In genomic region chr19:28171983-28172382, GRCh38 we compare ENCODE assay signal across 30 cellular contexts.
DNase-seq lines count a peak whose midpoint lies in the region; ATAC-seq, FAIRE-seq and TF ChIP-seq lines count a peak whose summit lies in the region.
"Had no signal": no experiment of that assay in that cellular context is flagged by ENCODE, and none has a peak within 500 bp of the region (broad histone marks: within the 10 kb centered on the region; RNA-seq: fewer than 3 reads in every experiment).

No MANE protein-coding gene starts in this region.

- TF ChIP-seq CTCF in astrocyte (IDR thresholded peaks at IDR 0.05; ENCODE audit: insufficient read depth, low read depth, low read length): no peak
- no peak for TF ChIP-seq CTCF in kidney (IDR thresholded peaks at IDR 0.05; ENCODE audit: borderline replicate concordance, extremely low read depth, insufficient read depth)

- no peaks in the 10 kb centered on the region for H3K79me1 ChIP-seq in mesenchymal stem cell (replicated peaks; ENCODE audit: low read length, poor library complexity, severe bottlenecking)

- H3K4me3 ChIP-seq in astrocyte (ENCODE audit: insufficient read depth, low read depth, low read length) (no peak overlapping the region), mesenchymal stem cell (ENCODE audit: insufficient read depth in 1 of 2, low read depth in 1 of 2, low read length in 2 of 2) (no peak overlapping the region), kidney (ENCODE audit: low read length in 2 of 2) (no peak overlapping the region)
- H3K4me3 ChIP-seq: SJSA1 had no signal

- DNase-seq in Caki2 (ENCODE audit: low read depth): peak; percentile 40
- DNase-seq in astrocyte (ENCODE audit: low read depth): no peak
- DNase-seq in mesenchymal stem cell: no peak
- peak; percentile 69 for DNase-seq in urothelium cell line (ENCODE audit: low spot score)
- DNase-seq in kidney: no peak
- DNase-seq: Caco-2; CD8-positive, alpha-beta T cell; DMS 273 treated with DMSO at 0.1 percent for 48 hours; DMS79; GF-D8; KBM-7; MV-4-11; NCI-H1105; NCI-H146; NCI-H2029; NCI-H446 treated with DMSO at 0.1 percent for 48 hours; NCI-H526; NCI-H82; NK-92 treated with Interleukin-12 subunit alpha and Interleukin-12 subunit beta, amount 100 ng/mL, for 24 hours; PC-3; Right ventricle myocardium superior; RPMI8226 had no signal

- no peak overlapping the region for H3K4me2 ChIP-seq in astrocyte (ENCODE audit: low read length)
- no peak overlapping the region for H3K4me2 ChIP-seq in mesenchymal stem cell (ENCODE audit: low read length, poor library complexity, severe bottlenecking)

- H3K36me3 ChIP-seq in astrocyte (ENCODE audit: insufficient read depth, low read length) (no peaks in the 10 kb centered on the region), mesenchymal stem cell (ENCODE audit: control insufficient read depth in 1 of 2, insufficient read depth in 2 of 2, low read depth in 1 of 2, low read length in 2 of 2) (no peaks in the 10 kb centered on the region), kidney (ENCODE audit: control insufficient read depth in 1 of 2, insufficient read depth in 2 of 2, low read length in 2 of 2) (no peaks in the 10 kb centered on the region)
- H3K36me3 ChIP-seq: SJSA1 had no signal

- H2BK5ac ChIP-seq in mesenchymal stem cell (ENCODE audit: low read depth, low read length, poor library complexity, severe bottlenecking): no peak overlapping the region

- H3K9ac ChIP-seq in astrocyte (ENCODE audit: low read length) (no peak overlapping the region), mesenchymal stem cell (ENCODE audit: low read length) (no peak overlapping the region), kidney (ENCODE audit: low read length in 2 of 2) (no peak overlapping the region)

- H3K27me3 ChIP-seq in astrocyte (ENCODE audit: insufficient read depth, low read length) (no peaks in the 10 kb centered on the region), mesenchymal stem cell (ENCODE audit: control insufficient read depth in 1 of 2, insufficient read depth in 1 of 2, low read length in 2 of 2) (peaks cover 0 to 2% of the 10 kb centered on the region in 2 experiments)
- H3K27me3 ChIP-seq: SJSA1 had no signal

- no peak overlapping the region for H2BK15ac ChIP-seq in mesenchymal stem cell (ENCODE audit: low read depth, poor library complexity, severe bottlenecking)

- no peaks in the 10 kb centered on the region for H3K36me3 Mint-ChIP-seq in astrocyte (ENCODE audit: low read depth, unreplicated experiment)
- H3K36me3 Mint-ChIP-seq in activated T-helper 17 cell treated with anti-CD3 and anti-CD28 coated beads, Interleukin-2, amount 50 U/mL, for 72 hours (ENCODE audit: low read depth): no peaks in the 10 kb centered on the region
- H3K36me3 Mint-ChIP-seq: CD8-positive, alpha-beta T cell had no signal

- H3K18ac ChIP-seq in mesenchymal stem cell (ENCODE audit: low read depth in 1 of 2, low read length in 2 of 2): no peak overlapping the region

- peak overlapping the region; percentile 2 for H3K27ac Mint-ChIP-seq in astrocyte (ENCODE audit: unreplicated experiment)
- no peak overlapping the region for H3K27ac Mint-ChIP-seq in activated T-helper 17 cell treated with anti-CD3 and anti-CD28 coated beads, Interleukin-2, amount 50 U/mL, for 72 hours
- H3K27ac Mint-ChIP-seq: B cell; CD8-positive, alpha-beta T cell had no signal

- H3K4me1 Mint-ChIP-seq in astrocyte (ENCODE audit: low read depth, unreplicated experiment): peaks cover 20% of the 10 kb centered on the region
- H3K4me1 Mint-ChIP-seq in activated T-helper 17 cell treated with anti-CD3 and anti-CD28 coated beads, Interleukin-2, amount 50 U/mL, for 72 hours: no peaks in the 10 kb centered on the region
- H3K4me1 Mint-ChIP-seq: B cell had no signal

- no peak overlapping the region for H2AFZ ChIP-seq in astrocyte (ENCODE audit: low read depth, low read length)
- H2AFZ ChIP-seq in mesenchymal stem cell (ENCODE audit: low read depth, low read length): no peak overlapping the region

- no peak overlapping the region for H3K23ac ChIP-seq in mesenchymal stem cell (ENCODE audit: low read length in 2 of 2)

- no peak overlapping the region for H3K4ac ChIP-seq in mesenchymal stem cell (ENCODE audit: low read depth in 1 of 2, low read length in 2 of 2)

- H3K27me3 Mint-ChIP-seq in astrocyte (ENCODE audit: low read depth, unreplicated experiment): peaks cover 2% of the 10 kb centered on the region
- H3K27me3 Mint-ChIP-seq in activated T-helper 17 cell treated with anti-CD3 and anti-CD28 coated beads, Interleukin-2, amount 50 U/mL, for 72 hours: no peaks in the 10 kb centered on the region
- H3K27me3 Mint-ChIP-seq: B cell had no signal

- H3K4me1 ChIP-seq in astrocyte (ENCODE audit: insufficient read depth, low read length) (no peaks in the 10 kb centered on the region), mesenchymal stem cell (ENCODE audit: control insufficient read depth, insufficient read depth, low read depth, low read length) (peaks cover 20% of the 10 kb centered on the region), kidney (ENCODE audit: control insufficient read depth in 1 of 2, insufficient read depth in 1 of 2, low read depth in 1 of 2, low read length in 2 of 2) (no peaks in the 10 kb centered on the region)
- H3K4me1 ChIP-seq: Caco-2, SJSA1 had no signal

- no peak overlapping the region for H4K8ac ChIP-seq in mesenchymal stem cell (ENCODE audit: low read length)

- in situ Hi-C loops in Caki2 (cut with HindIII; ENCODE audit: low pct_unique_long_range_greater_than_20kb, low sequenced_read_pairs): no loop called here

- FAIRE-seq in astrocyte (lab: Jason Lieb, UNC) (no peak), urothelium cell line (lab: Jason Lieb, UNC) (peak; percentile 67), kidney (lab: Jason Lieb, UNC) (no peak)
- FAIRE-seq: GM12891, HTR-8/SVneo had no signal

- no peaks in the 10 kb centered on the region for H3K79me2 ChIP-seq in astrocyte (ENCODE audit: insufficient read depth, low read length)

- H2BK12ac ChIP-seq in mesenchymal stem cell (ENCODE audit: low read length in 2 of 2): no peak overlapping the region

- H4K20me1 ChIP-seq in astrocyte (ENCODE audit: insufficient read depth, low read length): no peaks in the 10 kb centered on the region

- no peak overlapping the region for H2BK120ac ChIP-seq in mesenchymal stem cell (ENCODE audit: low read depth, low read length)

- H3K9me3 Mint-ChIP-seq in astrocyte (ENCODE audit: unreplicated experiment): peaks cover 18% of the 10 kb centered on the region
- H3K9me3 Mint-ChIP-seq in activated T-helper 17 cell treated with anti-CD3 and anti-CD28 coated beads, Interleukin-2, amount 50 U/mL, for 72 hours: peaks cover 15% of the 10 kb centered on the region

- no peak overlapping the region for H3K27ac ChIP-seq in astrocyte (ENCODE audit: low read depth, low read length)
- no peak overlapping the region for H3K27ac ChIP-seq in mesenchymal stem cell (ENCODE audit: low read length, poor library complexity, severe bottlenecking)
- H3K27ac ChIP-seq in kidney (ENCODE audit: low read depth in 2 of 2, low read length in 2 of 2): no peak overlapping the region
- H3K27ac ChIP-seq: C4-2B, SJSA1 had no signal

- intact Hi-C loops in kidney (cut with DNase I): no loop called here

- H4K91ac ChIP-seq in mesenchymal stem cell (ENCODE audit: low read length): no peak overlapping the region

- WGBS in mesenchymal stem cell: 80% methylated on average over 8 of the region's 8 CpGs

- H3K14ac ChIP-seq in mesenchymal stem cell (ENCODE audit: low read length in 2 of 2): no peak overlapping the region

- ATAC-seq in activated T-helper 17 cell treated with anti-CD3 and anti-CD28 coated beads, Interleukin-2, amount 50 U/mL, for 72 hours (replicated peaks): no peak
- ATAC-seq in HG02840 (IDR thresholded peaks at IDR 0.05; ENCODE audit: low FRiP score, unreplicated experiment): no peak
- ATAC-seq: CD8-positive, alpha-beta T cell; HCT116; PC-3 had no signal

- H2AK5ac ChIP-seq in mesenchymal stem cell (ENCODE audit: low read length, severe bottlenecking): peak overlapping the region; percentile 71

- no peak overlapping the region for H3K4me3 Mint-ChIP-seq in astrocyte (ENCODE audit: unreplicated experiment)
- no peak overlapping the region for H3K4me3 Mint-ChIP-seq in activated T-helper 17 cell treated with anti-CD3 and anti-CD28 coated beads, Interleukin-2, amount 50 U/mL, for 72 hours
- H3K4me3 Mint-ChIP-seq: B cell; CD8-positive, alpha-beta T cell had no signal

- H3K9me3 ChIP-seq in astrocyte (ENCODE audit: insufficient read depth, low read depth, low read length) (peaks cover 11% of the 10 kb centered on the region), mesenchymal stem cell (ENCODE audit: control insufficient read depth, low read length) (peaks cover 15% of the 10 kb centered on the region), kidney (ENCODE audit: control insufficient read depth in 1 of 2, low read length in 2 of 2) (peaks cover 0 to under 1% of the 10 kb centered on the region in 2 donors)
- H3K9me3 ChIP-seq: Caco-2 had no signal

Comparison
In these comparisons a context has a peak if more than half of its experiments do, and no peak if none do; other contexts are left out.
1. DNase-seq: peak in Caki2 (single experiment) and urothelium cell line (single experiment); none in astrocyte (single experiment), mesenchymal stem cell (single experiment) and kidney (single experiment).